Comparison of ENCODE assay signal across 21 cellular contexts in the genomic region with DNA sequence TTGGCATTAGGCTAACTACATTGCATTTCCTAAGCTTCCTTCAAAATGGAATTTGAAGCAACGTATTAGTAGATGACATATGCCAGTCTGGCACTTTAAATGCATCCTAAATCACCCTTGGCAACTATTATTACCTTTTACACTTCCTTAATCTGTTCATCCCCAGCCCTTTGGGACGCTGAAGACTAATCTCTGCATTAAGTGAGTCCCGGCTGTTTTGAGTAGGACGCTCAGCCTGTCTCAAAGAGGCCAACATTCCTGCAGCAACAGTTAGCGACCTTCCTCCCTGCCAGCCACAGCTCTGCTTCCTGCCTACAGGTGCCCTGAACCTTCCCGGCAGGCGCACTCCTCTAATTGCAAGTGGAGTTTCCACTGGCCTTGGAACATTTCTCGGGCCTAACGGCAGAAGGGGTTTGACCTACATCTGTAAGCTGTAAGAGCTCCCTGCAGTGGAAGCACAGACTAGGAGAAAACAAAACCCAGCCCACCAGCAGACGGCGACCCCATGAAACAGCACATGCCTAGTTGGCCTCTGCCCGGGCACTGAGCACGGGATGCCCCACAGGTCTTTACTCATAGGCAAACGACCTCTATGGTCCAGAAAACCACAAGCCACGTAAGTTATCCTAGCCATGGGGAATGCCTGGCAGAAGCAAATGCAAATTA.
DNase-seq lines count a peak whose midpoint lies in the region; ATAC-seq, FAIRE-seq and TF ChIP-seq lines count a peak whose summit lies in the region.
"Had no signal": no experiment of that assay in that cellular context is flagged by ENCODE, and none has a peak within 500 bp of the region (broad histone marks: within the 10 kb centered on the region; RNA-seq: fewer than 3 reads in every experiment).

No MANE protein-coding gene starts in this region.

- H3K4me3 Mint-ChIP-seq in effector memory CD8-positive, alpha-beta T cell = no peak overlapping the region
- H3K4me3 Mint-ChIP-seq in progenitor cell of endocrine pancreas (ENCODE audit: low read depth) = no peak overlapping the region
- H3K4me3 Mint-ChIP-seq: activated naive CD4-positive, alpha-beta T cell treated with anti-CD3 and anti-CD28 coated beads, Interleukin-2, amount 10 ng/mL, durations not matched to agents 7 days and 5 days had no signal

- H3K9me3 Mint-ChIP-seq in effector memory CD8-positive, alpha-beta T cell = no peaks in the 10 kb centered on the region
- H3K9me3 Mint-ChIP-seq in progenitor cell of endocrine pancreas (ENCODE audit: low read depth) = peaks cover 27% of the 10 kb centered on the region
- H3K9me3 Mint-ChIP-seq: activated naive CD4-positive, alpha-beta T cell treated with anti-CD3 and anti-CD28 coated beads, Interleukin-2, amount 10 ng/mL, durations not matched to agents 7 days and 5 days had no signal

- ATAC-seq in effector memory CD8-positive, alpha-beta T cell (replicated peaks) = no peak
- ATAC-seq: PC-3, sciatic nerve had no signal

- H3K27ac Mint-ChIP-seq in effector memory CD8-positive, alpha-beta T cell = peak overlapping the region; percentile 9 to 19
- H3K27ac Mint-ChIP-seq in progenitor cell of endocrine pancreas = peak overlapping the region; percentile 70
- H3K27ac Mint-ChIP-seq: activated naive CD4-positive, alpha-beta T cell treated with anti-CD3 and anti-CD28 coated beads, Interleukin-2, amount 10 ng/mL, durations not matched to agents 7 days and 5 days had no signal

- H3K4me1 Mint-ChIP-seq in effector memory CD8-positive, alpha-beta T cell (ENCODE audit: low read depth in 2 of 2) = peaks cover 12 to 14% of the 10 kb centered on the region in 2 donors
- no peaks in the 10 kb centered on the region for H3K4me1 Mint-ChIP-seq in progenitor cell of endocrine pancreas (ENCODE audit: low read depth)

- TF ChIP-seq CTCF in D721Med (IDR thresholded peaks at IDR 0.05; ENCODE audit: insufficient read depth, missing control alignments) (no peak), progenitor cell of endocrine pancreas (IDR thresholded peaks at IDR 0.05; ENCODE audit: unreplicated experiment) (no peak), foreskin fibroblast (IDR thresholded peaks at IDR 0.05; ENCODE audit: low read depth, low read length) (no peak)

- no peak for FAIRE-seq in D721Med (lab: Jason Lieb, UNC)
- FAIRE-seq: endometrium had no signal

- no peaks in the 10 kb centered on the region for H3K27me3 Mint-ChIP-seq in effector memory CD8-positive, alpha-beta T cell
- H3K27me3 Mint-ChIP-seq in progenitor cell of endocrine pancreas = no peaks in the 10 kb centered on the region
- H3K27me3 Mint-ChIP-seq: activated naive CD4-positive, alpha-beta T cell treated with anti-CD3 and anti-CD28 coated beads, Interleukin-2, amount 10 ng/mL, durations not matched to agents 7 days and 5 days had no signal

- DNase-seq in D721Med (ENCODE audit: insufficient read length, low spot score) (peak; percentile 64), NCI-H82 (lab: John Stamatoyannopoulos, UW) (peak; percentile 90), progenitor cell of endocrine pancreas (ENCODE audit: low spot score, unreplicated experiment) (no peak), H4 (ENCODE audit: low spot score) (no peak), NCI-H748 (lab: John Stamatoyannopoulos, UW; ENCODE audit: unreplicated experiment) (no peak), NCI-H345 (lab: John Stamatoyannopoulos, UW) (no peak), foreskin fibroblast (no peak)
- DNase-seq in effector memory CD8-positive, alpha-beta T cell = no peak
- DNase-seq: activated CD4-positive, alpha-beta T cell treated with anti-CD3 and anti-CD28 coated beads for 1 hour; activated CD8-positive, alpha-beta memory T cell treated with anti-CD3 and anti-CD28 coated beads, Interleukin-2, amount 50 U/mL, for 4 hours; activated naive CD4-positive, alpha-beta T cell treated with anti-CD3 and anti-CD28 coated beads, Interleukin-2, amount 10 ng/mL, durations not matched to agents 7 days and 5 days; GDM1; hippocampal formation; KBM-7; NCI-H2029 treated with DMSO at 0.1 percent for 48 hours; NCI-H510A treated with DMSO at 0.1 percent for 48 hours; PC-3; stimulated activated CD4-positive, alpha-beta T cell treated with anti-CD3 and anti-CD28 coated beads, Interleukin-2, amount 100 ng/mL, for 24 hours had no signal

- peaks cover 64% of the 10 kb centered on the region for H3K36me3 Mint-ChIP-seq in effector memory CD8-positive, alpha-beta T cell (ENCODE audit: insufficient read depth)
- peaks cover 65% of the 10 kb centered on the region for H3K36me3 Mint-ChIP-seq in progenitor cell of endocrine pancreas (ENCODE audit: insufficient read depth)

- no peak overlapping the region for H3K4me3 ChIP-seq in foreskin fibroblast (ENCODE audit: low read depth in 1 of 2, low read length in 2 of 2)
- H3K4me3 ChIP-seq: SJSA1 had no signal

Comparison
In these comparisons a context has a peak if more than half of its experiments do, and no peak if none do; other contexts are left out.
1. DNase-seq: peak in D721Med (single experiment) and NCI-H82 (single experiment); none in effector memory CD8-positive, alpha-beta T cell (0 of 3), progenitor cell of endocrine pancreas (single experiment), H4 (single experiment), NCI-H748 (single experiment), NCI-H345 (single experiment) and foreskin fibroblast (0 of 2).